In the genomic region with DNA sequence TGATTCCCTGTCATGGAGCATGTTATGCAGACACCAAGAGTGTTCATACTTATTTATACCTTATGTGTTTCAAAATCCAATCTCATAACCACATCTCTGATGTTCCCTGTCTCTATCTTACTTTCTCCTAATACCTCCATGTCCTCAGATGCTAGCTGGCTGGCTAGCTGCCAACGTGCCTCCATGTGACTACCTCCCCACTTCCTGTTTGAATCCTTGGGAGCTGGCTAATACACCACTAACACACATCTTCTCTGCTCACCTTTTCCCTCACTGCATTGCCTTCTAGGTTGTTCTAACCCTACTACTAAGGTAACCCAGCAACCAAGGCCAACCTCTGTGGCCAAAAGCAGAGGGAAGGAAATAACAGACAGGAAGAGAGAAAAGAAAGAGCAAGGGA, we compare ENCODE assay signal across 13 cellular contexts. TPM values are rescaled to one million over a fixed set of nuclear protein-coding genes. Genes with fewer than 3 reads are reported as not detected.
DNase-seq lines count a peak whose midpoint lies in the region; ATAC-seq lines count a peak whose summit lies in the region.
"Had no signal": no experiment of that assay in that cellular context is flagged by ENCODE, and none has a peak within 500 bp of the region (broad histone marks: within the 10 kb centered on the region; RNA-seq: fewer than 3 reads in every experiment).

No MANE protein-coding gene starts in this region.

- CTCF ChIA-PET in activated naive CD4-positive, alpha-beta T cell treated with anti-CD3 and anti-CD28 coated beads for 36 hours (lab: Charles Lee): interaction anchor here (0.7 to 0.8 kb wide), 2 partner anchors 12 kb away, joined by 3 to 4 read pairs; no protein-coding TSS in a partner anchor

- no peak overlapping the region for H3K27ac Mint-ChIP-seq in activated naive CD4-positive, alpha-beta T cell treated with anti-CD3 and anti-CD28 coated beads for 36 hours
- H3K27ac Mint-ChIP-seq in activated naive CD4-positive, alpha-beta T cell treated with anti-CD3 and anti-CD28 coated beads, Interleukin-2, amount 50 U/mL, for 72 hours: no peak overlapping the region

- DNase-seq in activated naive CD4-positive, alpha-beta T cell treated with anti-CD3 and anti-CD28 coated beads for 36 hours: peak; percentile 13
- no peak for DNase-seq in activated naive CD4-positive, alpha-beta T cell treated with anti-CD3 and anti-CD28 coated beads, Interleukin-2, amount 50 U/mL, for 72 hours (ENCODE audit: low spot score in 2 of 2)
- peak; percentile 73 for DNase-seq in HT1080 (ENCODE audit: low read depth)
- peak; percentile 16 for DNase-seq in UCSD-AML1 (lab: John Stamatoyannopoulos, UW; ENCODE audit: unreplicated experiment)
- DNase-seq in non-pigmented ciliary epithelial cell (ENCODE audit: low read depth): peak; percentile 8
- no peak for DNase-seq in SKM-1 treated with dmso at 0.1 percent for 144 hours (lab: John Stamatoyannopoulos, UW; ENCODE audit: unreplicated experiment)
- DNase-seq in NK-92 (lab: John Stamatoyannopoulos, UW; ENCODE audit: unreplicated experiment): no peak
- DNase-seq: activated CD8-positive, alpha-beta memory T cell treated with anti-CD3 and anti-CD28 coated beads, Interleukin-2, amount 50 U/mL, for 4 hours; cerebellar nuclear complex; GOT3; NCI-H1930; retina had no signal

- ATAC-seq in activated naive CD4-positive, alpha-beta T cell treated with anti-CD3 and anti-CD28 coated beads, Interleukin-2, amount 50 U/mL, for 72 hours: no peak
- ATAC-seq in GM21367 (IDR thresholded peaks at IDR 0.05; ENCODE audit: unreplicated experiment): no peak

- H3K36me3 Mint-ChIP-seq in activated naive CD4-positive, alpha-beta T cell treated with anti-CD3 and anti-CD28 coated beads for 36 hours (ENCODE audit: low read depth): peaks cover 68% of the 10 kb centered on the region
- peaks cover 59 to 62% of the 10 kb centered on the region in 2 donors for H3K36me3 Mint-ChIP-seq in activated naive CD4-positive, alpha-beta T cell treated with anti-CD3 and anti-CD28 coated beads, Interleukin-2, amount 50 U/mL, for 72 hours

- peaks cover 22% of the 10 kb centered on the region for H3K9me3 Mint-ChIP-seq in activated naive CD4-positive, alpha-beta T cell treated with anti-CD3 and anti-CD28 coated beads for 36 hours
- peaks cover 17 to 37% of the 10 kb centered on the region in 2 donors for H3K9me3 Mint-ChIP-seq in activated naive CD4-positive, alpha-beta T cell treated with anti-CD3 and anti-CD28 coated beads, Interleukin-2, amount 50 U/mL, for 72 hours

- intact Hi-C loops in activated naive CD4-positive, alpha-beta T cell treated with anti-CD3 and anti-CD28 coated beads for 36 hours (cut with micrococcal nuclease): no loop called here

- peaks cover 21% of the 10 kb centered on the region for H3K4me1 Mint-ChIP-seq in activated naive CD4-positive, alpha-beta T cell treated with anti-CD3 and anti-CD28 coated beads for 36 hours (ENCODE audit: low read depth)

- no peaks in the 10 kb centered on the region for H3K27me3 Mint-ChIP-seq in activated naive CD4-positive, alpha-beta T cell treated with anti-CD3 and anti-CD28 coated beads for 36 hours (ENCODE audit: low read depth)

- no peak overlapping the region for H3K4me3 Mint-ChIP-seq in activated naive CD4-positive, alpha-beta T cell treated with anti-CD3 and anti-CD28 coated beads for 36 hours

RNA-seq across cellular contexts. Expression of a gene that starts 27.3 kb away (rescaled TPM):
- 10 to 100 TPM; 15.2 to 18.5 TPM for total RNA-seq in activated naive CD4-positive, alpha-beta T cell treated with anti-CD3 and anti-CD28 coated beads for 36 hours
- total RNA-seq in activated naive CD4-positive, alpha-beta T cell treated with anti-CD3 and anti-CD28 coated beads, Interleukin-2, amount 50 U/mL, for 72 hours: 10 to 100 TPM in 1 of 2 donors, 1 to 10 TPM in 1; 5.7 to 21.6 TPM
- total RNA-seq in HT1080 (2014; rRNA removed; shearing (Covaris generic)): 13.5 and 15.6 TPM in 2 replicates
- polyA plus RNA-seq in HT1080 (2015; cell fraction: cytosol; rRNA removed): 11.6 and 12.7 TPM in 2 replicates
- 13.1 and 16.9 TPM in 2 replicates for polyA plus RNA-seq in HT1080 (2015; cell fraction: nucleus; rRNA removed)

RNA-seq across cellular contexts. Expression of a gene that starts 39.3 kb away (rescaled TPM):
- total RNA-seq in activated naive CD4-positive, alpha-beta T cell treated with anti-CD3 and anti-CD28 coated beads for 36 hours: not detected
- total RNA-seq in activated naive CD4-positive, alpha-beta T cell treated with anti-CD3 and anti-CD28 coated beads, Interleukin-2, amount 50 U/mL, for 72 hours: not detected
- total RNA-seq in HT1080 (2014; rRNA removed; shearing (Covaris generic)): not detected in 2 replicates
- polyA plus RNA-seq in HT1080 (2015; cell fraction: cytosol; rRNA removed): not detected in 2 replicates
- not detected in 2 replicates for polyA plus RNA-seq in HT1080 (2015; cell fraction: nucleus; rRNA removed)

RNA-seq across cellular contexts. Expression of a gene that starts 49.6 kb away (rescaled TPM):
- not detected for total RNA-seq in activated naive CD4-positive, alpha-beta T cell treated with anti-CD3 and anti-CD28 coated beads for 36 hours
- total RNA-seq in activated naive CD4-positive, alpha-beta T cell treated with anti-CD3 and anti-CD28 coated beads, Interleukin-2, amount 50 U/mL, for 72 hours: not detected
- not detected in 2 replicates for total RNA-seq in HT1080 (2014; rRNA removed; shearing (Covaris generic))
- polyA plus RNA-seq in HT1080 (2015; cell fraction: cytosol; rRNA removed): not detected in 2 replicates
- not detected in 2 replicates for polyA plus RNA-seq in HT1080 (2015; cell fraction: nucleus; rRNA removed)

RNA-seq across cellular contexts. Expression of a gene that starts 54.7 kb away (rescaled TPM):
- 10 to 100 TPM; 93.4 to 98.6 TPM for total RNA-seq in activated naive CD4-positive, alpha-beta T cell treated with anti-CD3 and anti-CD28 coated beads for 36 hours
- total RNA-seq in activated naive CD4-positive, alpha-beta T cell treated with anti-CD3 and anti-CD28 coated beads, Interleukin-2, amount 50 U/mL, for 72 hours: 100 to 1,000 TPM in 1 of 2 donors, 10 to 100 TPM in 1; 56.8 to 122 TPM
- 47.6 and 60.6 TPM in 2 replicates for total RNA-seq in HT1080 (2014; rRNA removed; shearing (Covaris generic))
- 75.7 and 90.0 TPM in 2 replicates for polyA plus RNA-seq in HT1080 (2015; cell fraction: cytosol; rRNA removed)
- polyA plus RNA-seq in HT1080 (2015; cell fraction: nucleus; rRNA removed): 46.1 and 60.2 TPM in 2 replicates

RNA-seq across cellular contexts. Expression of a gene that starts 54.9 kb away (rescaled TPM):
- total RNA-seq in activated naive CD4-positive, alpha-beta T cell treated with anti-CD3 and anti-CD28 coated beads for 36 hours: not detected
- total RNA-seq in activated naive CD4-positive, alpha-beta T cell treated with anti-CD3 and anti-CD28 coated beads, Interleukin-2, amount 50 U/mL, for 72 hours: not detected
- not detected in 2 replicates for total RNA-seq in HT1080 (2014; rRNA removed; shearing (Covaris generic))
- polyA plus RNA-seq in HT1080 (2015; cell fraction: cytosol; rRNA removed): not detected in 2 replicates
- not detected in 2 replicates for polyA plus RNA-seq in HT1080 (2015; cell fraction: nucleus; rRNA removed)

Comparison
In these comparisons a context has a peak if more than half of its experiments do, and no peak if none do; other contexts are left out.
1. DNase-seq: peak in activated naive CD4-positive, alpha-beta T cell treated with anti-CD3 and anti-CD28 coated beads for 36 hours (single experiment), HT1080 (single experiment), UCSD-AML1 (single experiment) and non-pigmented ciliary epithelial cell (single experiment); none in activated naive CD4-positive, alpha-beta T cell treated with anti-CD3 and anti-CD28 coated beads, Interleukin-2, amount 50 U/mL, for 72 hours (0 of 2), SKM-1 treated with dmso at 0.1 percent for 144 hours (single experiment) and NK-92 (single experiment).